In the genomic region with DNA sequence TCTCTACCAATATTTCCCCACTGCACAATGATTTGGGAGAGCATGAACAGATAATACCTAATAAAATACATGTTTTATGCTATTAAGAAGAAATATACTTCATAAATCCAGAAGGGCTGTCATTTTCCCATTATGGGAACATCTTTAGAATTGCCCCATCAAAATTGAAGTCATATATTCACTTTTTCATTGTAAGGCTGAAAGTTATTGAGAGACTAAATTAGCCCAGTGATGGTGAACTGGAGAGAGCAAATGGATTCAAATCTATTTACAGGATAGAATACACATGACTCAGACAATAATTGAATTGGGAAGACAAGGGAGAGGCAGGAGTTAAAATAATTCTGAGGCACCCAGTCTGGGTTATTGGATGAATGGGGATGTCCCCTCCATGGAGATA, we compare ENCODE assay signal across 29 cellular contexts.
"Had no signal": no experiment of that assay in that cellular context is flagged by ENCODE, and none has a peak within 500 bp of the region (broad histone marks: within the 10 kb centered on the region; RNA-seq: fewer than 3 reads in every experiment).

No MANE protein-coding gene starts in this region.

- H3K9me3 Mint-ChIP-seq: activated CD4-positive, alpha-beta memory T cell treated with anti-CD3 and anti-CD28 coated beads for 36 hours; activated CD4-positive, alpha-beta T cell treated with anti-CD3 and anti-CD28 coated beads, Interleukin-2, amount 10 ng/mL, durations not matched to agents 24 days and 14 days; activated T-cell treated with anti-CD3 and anti-CD28 coated beads, Interleukin-2, amount 50 U/mL, for 72 hours; activated T-helper 2 cell treated with anti-CD3 and anti-CD28 coated beads, Interferon-gamma antibody, Interleukin-2, Interleukin-4, amounts not matched to agents 10 μg/mL and 5 μg/mL and 100 μg/mL, durations not matched to agents 14 hours and 24 hours and 36 hours; brain; dendritic cell treated with granulocyte-macrophage colony-stimulating factor and Interleukin-4, amounts not matched to agents 40 ng/mL and 50 ng/mL, for 4 days; WTC11 had no signal

- H3K27ac ChIP-seq: cardiac muscle cell, SK-N-MC had no signal

- H3K27ac Mint-ChIP-seq: activated CD4-positive, alpha-beta memory T cell treated with anti-CD3 and anti-CD28 coated beads for 36 hours; activated CD4-positive, alpha-beta T cell treated with anti-CD3 and anti-CD28 coated beads, Interleukin-2, amount 10 ng/mL, durations not matched to agents 24 days and 14 days; activated T-cell treated with anti-CD3 and anti-CD28 coated beads, Interleukin-2, amount 50 U/mL, for 72 hours; activated T-helper 2 cell treated with anti-CD3 and anti-CD28 coated beads, Interferon-gamma antibody, Interleukin-2, Interleukin-4, amounts not matched to agents 10 μg/mL and 5 μg/mL and 100 μg/mL, durations not matched to agents 14 hours and 24 hours and 36 hours; brain; dendritic cell treated with granulocyte-macrophage colony-stimulating factor and Interleukin-4, amounts not matched to agents 40 ng/mL and 50 ng/mL, for 4 days; WTC11 had no signal

- H3K36me3 Mint-ChIP-seq: activated CD4-positive, alpha-beta memory T cell treated with anti-CD3 and anti-CD28 coated beads for 36 hours; brain; WTC11 had no signal

- H3K27me3 ChIP-seq: cardiac muscle cell had no signal

- H3K4me3 Mint-ChIP-seq: activated CD4-positive, alpha-beta memory T cell treated with anti-CD3 and anti-CD28 coated beads for 36 hours; activated T-cell treated with anti-CD3 and anti-CD28 coated beads, Interleukin-2, amount 50 U/mL, for 72 hours; brain; dendritic cell treated with granulocyte-macrophage colony-stimulating factor and Interleukin-4, amounts not matched to agents 40 ng/mL and 50 ng/mL, for 4 days; WTC11 had no signal

- ATAC-seq: Panc1, Right ventricle myocardium inferior, WTC11 had no signal

- DNase-seq: activated CD4-positive, alpha-beta memory T cell treated with anti-CD3 and anti-CD28 coated beads for 36 hours; activated CD4-positive, CD25-positive, alpha-beta regulatory T cell treated with anti-CD3 and anti-CD28 coated beads, Interleukin-2, amount 50 U/mL, for 72 hours; activated CD8-positive, alpha-beta memory T cell treated with anti-CD3 and anti-CD28 coated beads, Interleukin-2, amount 50 U/mL, for 4 hours; activated gamma-delta T cell treated with Interleukin-2 at 50 U/mL for 16 hours; activated naive CD4-positive, alpha-beta T cell treated with anti-CD3 and anti-CD28 coated beads, Interleukin-2, amount 50 U/mL, for 16 hours; activated T-cell treated with anti-CD3 and anti-CD28 coated beads, Interleukin-2, amount 50 U/mL, for 72 hours; amygdala; cerebellar nuclear complex; Kasumi-1; NCI-H1092; NCI-H1417; NCI-H1930; NCI-H2171; NCI-H2227 treated with DMSO at 0.1 percent for 48 hours; NCI-H526; NCI-H82; OCI-M1; RPMI8226; SW 1271; T-helper 9 cell had no signal
